ENCODE assay signal across 1 cellular context in the genomic region with DNA sequence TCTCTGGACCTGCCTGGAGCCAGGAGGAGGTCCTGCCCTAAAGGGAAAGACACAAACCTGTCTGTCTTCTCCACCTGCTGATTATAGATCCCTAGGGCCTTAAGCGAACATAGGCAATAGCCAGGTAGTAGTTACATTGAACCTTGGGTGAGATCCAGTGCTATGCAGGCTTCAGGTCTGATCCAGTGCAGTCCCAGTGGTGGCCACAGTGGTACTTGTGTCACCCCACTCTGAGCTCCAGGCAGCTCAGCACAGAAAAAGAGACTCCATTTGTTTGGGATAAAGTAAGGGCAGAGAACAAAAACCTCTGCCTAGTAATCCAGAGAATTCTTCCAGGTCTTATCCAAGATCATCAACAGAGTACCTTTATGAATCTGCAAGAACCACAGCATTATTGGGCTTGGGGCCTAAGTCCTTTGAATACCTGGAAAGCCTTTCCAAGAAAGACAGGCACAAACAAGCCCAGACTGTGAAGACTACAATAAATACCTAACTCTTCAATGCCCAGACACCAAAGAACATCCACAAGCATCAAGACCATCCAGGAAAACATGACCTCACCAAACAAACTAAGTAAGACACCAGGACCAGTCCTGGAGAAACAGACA.
TF ChIP-seq lines count a peak whose summit lies in the region.

No MANE protein-coding gene starts in this region.

TF ChIP-seq in GM12878, 131 proteins besides CTCF, POLR2A, EP300 and RAD21 (continued from another document):
- TF ChIP-seq JUND (IDR thresholded peaks at IDR 0.05; ENCODE audit: low read depth, low read length) (no peak), SMARCA5 (IDR thresholded peaks at IDR 0.05) (no peak), SP1 (IDR thresholded peaks at IDR 0.05; ENCODE audit: low read depth, low read length) (no peak), ZSCAN29 (IDR thresholded peaks at IDR 0.05) (no peak), PAX8 (IDR thresholded peaks at IDR 0.05) (no peak), CREM (IDR thresholded peaks at IDR 0.05; ENCODE audit: low read depth) (no peak), ZBED1 (IDR thresholded peaks at IDR 0.05; ENCODE audit: borderline replicate concordance) (no peak), CEBPB (IDR thresholded peaks at IDR 0.05; ENCODE audit: borderline replicate concordance in 1 of 2, low read depth in 2 of 2, low read length in 2 of 2) (no peak), STAT1 (conservative IDR thresholded peaks at IDR 0.05) (no peak), HSF1 (IDR thresholded peaks at IDR 0.05; ENCODE audit: low read depth, low read length) (no peak), PML (IDR thresholded peaks at IDR 0.05; ENCODE audit: low read length) (no peak)
- TF ChIP-seq, protein P1, sequence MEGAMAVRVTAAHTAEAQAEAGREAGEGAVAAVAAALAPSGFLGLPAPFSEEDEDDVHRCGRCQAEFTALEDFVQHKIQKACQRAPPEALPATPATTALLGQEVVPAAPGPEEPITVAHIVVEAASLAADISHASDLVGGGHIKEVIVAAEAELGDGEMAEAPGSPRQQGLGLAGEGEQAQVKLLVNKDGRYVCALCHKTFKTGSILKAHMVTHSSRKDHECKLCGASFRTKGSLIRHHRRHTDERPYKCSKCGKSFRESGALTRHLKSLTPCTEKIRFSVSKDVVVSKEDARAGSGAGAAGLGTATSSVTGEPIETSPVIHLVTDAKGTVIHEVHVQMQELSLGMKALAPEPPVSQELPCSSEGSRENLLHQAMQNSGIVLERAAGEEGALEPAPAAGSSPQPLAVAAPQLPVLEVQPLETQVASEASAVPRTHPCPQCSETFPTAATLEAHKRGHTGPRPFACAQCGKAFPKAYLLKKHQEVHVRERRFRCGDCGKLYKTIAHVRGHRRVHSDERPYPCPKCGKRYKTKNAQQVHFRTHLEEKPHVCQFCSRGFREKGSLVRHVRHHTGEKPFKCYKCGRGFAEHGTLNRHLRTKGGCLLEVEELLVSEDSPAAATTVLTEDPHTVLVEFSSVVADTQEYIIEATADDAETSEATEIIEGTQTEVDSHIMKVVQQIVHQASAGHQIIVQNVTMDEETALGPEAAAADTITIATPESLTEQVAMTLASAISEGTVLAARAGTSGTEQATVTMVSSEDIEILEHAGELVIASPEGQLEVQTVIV (IDR thresholded peaks at IDR 0.05; ENCODE audit: borderline replicate concordance, partially characterized antibody), result no peak
